ENCODE assay signal across 8 cellular contexts in the genomic region with DNA sequence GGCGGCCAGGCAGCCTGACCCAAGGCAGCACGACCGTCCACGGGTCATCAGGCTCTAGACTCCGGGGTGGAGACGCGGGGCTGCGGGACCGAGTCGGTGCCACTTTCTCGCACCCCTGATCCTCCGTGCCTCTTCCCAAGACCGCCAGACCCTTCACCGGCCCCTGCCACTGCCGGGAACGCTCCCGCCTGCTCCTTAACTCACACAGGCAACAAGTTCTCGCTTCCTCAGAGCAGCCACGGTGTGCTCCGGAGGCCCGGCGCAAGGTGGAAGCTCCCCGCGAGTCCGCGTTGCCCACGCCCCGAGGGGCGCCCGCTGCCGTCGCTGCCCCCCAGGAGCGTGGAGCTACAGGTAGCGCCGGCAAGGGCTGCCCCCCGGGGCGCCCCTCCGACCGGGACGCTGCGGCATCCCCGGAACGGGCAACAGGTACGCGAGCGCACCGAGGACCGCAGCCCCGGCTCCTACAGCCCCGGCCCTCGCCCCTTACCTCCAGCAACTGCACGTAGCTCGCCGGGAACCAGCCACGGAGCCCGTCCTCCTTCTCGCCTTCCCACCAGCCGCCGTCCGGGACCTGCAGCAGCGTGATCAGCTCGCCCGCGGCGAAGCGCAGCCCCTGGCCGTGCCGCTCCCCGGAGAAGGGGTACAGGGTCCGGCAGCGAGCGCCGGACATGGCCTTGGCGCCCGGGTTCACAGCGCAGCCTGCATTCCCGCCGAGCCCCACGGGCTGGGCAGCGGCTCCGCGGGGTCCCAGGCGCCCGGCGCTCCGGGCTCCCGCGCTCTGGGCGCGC. TPM values are rescaled to one million over a fixed set of nuclear protein-coding genes. Genes with fewer than 3 reads are reported as not detected.
DNase-seq lines count a peak whose midpoint lies in the region; ATAC-seq and TF ChIP-seq lines count a peak whose summit lies in the region.

No MANE protein-coding gene starts in this region.

- peaks cover 14% of the 10 kb centered on the region for H3K9me3 Mint-ChIP-seq in activated CD4-positive, alpha-beta T cell treated with anti-CD3 and anti-CD28 coated beads, Interleukin-2, amount 10 ng/mL, durations not matched to agents 24 days and 14 days
- peaks cover 17% of the 10 kb centered on the region for H3K9me3 Mint-ChIP-seq in activated CD4-positive, alpha-beta T cell treated with anti-CD3 and anti-CD28 coated beads, Interleukin-2, amount 10 ng/mL, durations not matched to agents 7 days and 5 days
- H3K9me3 Mint-ChIP-seq in activated naive CD8-positive, alpha-beta T cell treated with anti-CD3 and anti-CD28 coated beads for 36 hours, result peaks cover 18% of the 10 kb centered on the region

- peak overlapping the region; percentile 28 for H3K4me3 Mint-ChIP-seq in activated CD4-positive, alpha-beta T cell treated with anti-CD3 and anti-CD28 coated beads, Interleukin-2, amount 10 ng/mL, durations not matched to agents 24 days and 14 days
- H3K4me3 Mint-ChIP-seq in activated CD4-positive, alpha-beta T cell treated with anti-CD3 and anti-CD28 coated beads, Interleukin-2, amount 10 ng/mL, durations not matched to agents 7 days and 5 days, result no peak overlapping the region
- no peak overlapping the region for H3K4me3 Mint-ChIP-seq in activated naive CD8-positive, alpha-beta T cell treated with anti-CD3 and anti-CD28 coated beads for 36 hours

- peaks cover 3% of the 10 kb centered on the region for H3K9me3 ChIP-seq in thoracic aorta

- peaks cover 3% of the 10 kb centered on the region for H3K4me1 Mint-ChIP-seq in activated CD4-positive, alpha-beta T cell treated with anti-CD3 and anti-CD28 coated beads, Interleukin-2, amount 10 ng/mL, durations not matched to agents 24 days and 14 days
- peaks cover 7% of the 10 kb centered on the region for H3K4me1 Mint-ChIP-seq in activated CD4-positive, alpha-beta T cell treated with anti-CD3 and anti-CD28 coated beads, Interleukin-2, amount 10 ng/mL, durations not matched to agents 7 days and 5 days
- H3K4me1 Mint-ChIP-seq in activated naive CD8-positive, alpha-beta T cell treated with anti-CD3 and anti-CD28 coated beads for 36 hours, result peaks cover 4% of the 10 kb centered on the region

- H3K27me3 ChIP-seq in thoracic aorta (replicated peaks; ENCODE audit: insufficient read depth), result no peaks in the 10 kb centered on the region

- no peak overlapping the region for H3K27ac ChIP-seq in thoracic aorta

- H3K4me3 ChIP-seq in thoracic aorta, result peak overlapping the region; percentile 71

- H3K27me3 Mint-ChIP-seq in activated CD4-positive, alpha-beta T cell treated with anti-CD3 and anti-CD28 coated beads, Interleukin-2, amount 10 ng/mL, durations not matched to agents 24 days and 14 days, result peaks cover 26% of the 10 kb centered on the region
- H3K27me3 Mint-ChIP-seq in activated CD4-positive, alpha-beta T cell treated with anti-CD3 and anti-CD28 coated beads, Interleukin-2, amount 10 ng/mL, durations not matched to agents 7 days and 5 days, result peaks cover 33% of the 10 kb centered on the region
- H3K27me3 Mint-ChIP-seq in activated naive CD8-positive, alpha-beta T cell treated with anti-CD3 and anti-CD28 coated beads for 36 hours, result peaks cover 39% of the 10 kb centered on the region

- intact Hi-C loops in activated CD4-positive, alpha-beta T cell treated with anti-CD3 and anti-CD28 coated beads, Interleukin-2, amount 10 ng/mL, durations not matched to agents 24 days and 14 days (cut with micrococcal nuclease), result no loop called here

- CTCF ChIA-PET in activated CD4-positive, alpha-beta T cell treated with anti-CD3 and anti-CD28 coated beads, Interleukin-2, amount 10 ng/mL, durations not matched to agents 7 days and 5 days (lab: Charles Lee), result no interaction called here

- H3K4me1 ChIP-seq in thoracic aorta (ENCODE audit: control insufficient read depth in 1 of 2, low read depth in 2 of 2), result peaks cover 0 to 13% of the 10 kb centered on the region in 2 donors

- H3K36me3 ChIP-seq in thoracic aorta, result no peaks in the 10 kb centered on the region

- ATAC-seq in thoracic aorta (ENCODE audit: insufficient number of reproducible peaks, low FRiP score, low read depth), result no peak
- no peak for ATAC-seq in HG03469 (IDR thresholded peaks at IDR 0.05; ENCODE audit: unreplicated experiment)

- H3K36me3 Mint-ChIP-seq in activated CD4-positive, alpha-beta T cell treated with anti-CD3 and anti-CD28 coated beads, Interleukin-2, amount 10 ng/mL, durations not matched to agents 24 days and 14 days (ENCODE audit: low read depth), result peaks cover 3% of the 10 kb centered on the region
- H3K36me3 Mint-ChIP-seq in activated CD4-positive, alpha-beta T cell treated with anti-CD3 and anti-CD28 coated beads, Interleukin-2, amount 10 ng/mL, durations not matched to agents 7 days and 5 days (ENCODE audit: low read depth), result peaks cover 5% of the 10 kb centered on the region
- peaks cover 4% of the 10 kb centered on the region for H3K36me3 Mint-ChIP-seq in activated naive CD8-positive, alpha-beta T cell treated with anti-CD3 and anti-CD28 coated beads for 36 hours

- TF ChIP-seq CTCF in thoracic aorta (IDR thresholded peaks at IDR 0.05), result no peak

- POLR2A ChIA-PET in activated CD4-positive, alpha-beta T cell treated with anti-CD3 and anti-CD28 coated beads, Interleukin-2, amount 10 ng/mL, durations not matched to agents 7 days and 5 days (lab: Charles Lee), result no interaction called here

- no peak overlapping the region for H3K27ac Mint-ChIP-seq in activated CD4-positive, alpha-beta T cell treated with anti-CD3 and anti-CD28 coated beads, Interleukin-2, amount 10 ng/mL, durations not matched to agents 24 days and 14 days
- H3K27ac Mint-ChIP-seq in activated CD4-positive, alpha-beta T cell treated with anti-CD3 and anti-CD28 coated beads, Interleukin-2, amount 10 ng/mL, durations not matched to agents 7 days and 5 days, result no peak overlapping the region
- H3K27ac Mint-ChIP-seq in activated naive CD8-positive, alpha-beta T cell treated with anti-CD3 and anti-CD28 coated beads for 36 hours, result no peak overlapping the region

- DNase-seq in activated CD4-positive, alpha-beta T cell treated with anti-CD3 and anti-CD28 coated beads, Interleukin-2, amount 10 ng/mL, durations not matched to agents 24 days and 14 days, result no peak
- DNase-seq in activated CD4-positive, alpha-beta T cell treated with anti-CD3 and anti-CD28 coated beads, Interleukin-2, amount 10 ng/mL, durations not matched to agents 7 days and 5 days, result no peak
- peak; percentile 9 for DNase-seq in activated naive CD8-positive, alpha-beta T cell treated with anti-CD3 and anti-CD28 coated beads for 36 hours
- peak; percentile 75 for DNase-seq in left kidney (ENCODE audit: low read depth, low spot score)
- no peak for DNase-seq in thoracic aorta (ENCODE audit: low spot score)
- DNase-seq in NK-92 treated with Interleukin-12 subunit alpha and Interleukin-12 subunit beta, amount 100 ng/mL, for 24 hours (lab: John Stamatoyannopoulos, UW), result no peak
- no peak for DNase-seq in GOT3 (lab: John Stamatoyannopoulos, UW)

RNA-seq across cellular contexts. Expression of a gene that starts 0.5 kb away (rescaled TPM):
- total RNA-seq in activated CD4-positive, alpha-beta T cell treated with anti-CD3 and anti-CD28 coated beads, Interleukin-2, amount 10 ng/mL, durations not matched to agents 24 days and 14 days, result 0.21 and 0.26 TPM in 2 replicates
- under 1 TPM; 0.27 to 0.44 TPM for total RNA-seq in activated CD4-positive, alpha-beta T cell treated with anti-CD3 and anti-CD28 coated beads, Interleukin-2, amount 10 ng/mL, durations not matched to agents 7 days and 5 days
- 1 to 10 TPM in 1 of 2 experiments, under 1 TPM in 1; 0.76 to 1.2 TPM for total RNA-seq in activated naive CD8-positive, alpha-beta T cell treated with anti-CD3 and anti-CD28 coated beads for 36 hours
- total RNA-seq in thoracic aorta, result 10 to 100 TPM; 69.0 to 70.8 TPM

Comparison
In these comparisons a context has a peak if more than half of its experiments do, and no peak if none do; other contexts are left out.
1. DNase-seq: peak in activated naive CD8-positive, alpha-beta T cell treated with anti-CD3 and anti-CD28 coated beads for 36 hours (single experiment) and left kidney (single experiment); none in activated CD4-positive, alpha-beta T cell treated with anti-CD3 and anti-CD28 coated beads, Interleukin-2, amount 10 ng/mL, durations not matched to agents 24 days and 14 days (single experiment), activated CD4-positive, alpha-beta T cell treated with anti-CD3 and anti-CD28 coated beads, Interleukin-2, amount 10 ng/mL, durations not matched to agents 7 days and 5 days (single experiment), thoracic aorta (single experiment), NK-92 treated with Interleukin-12 subunit alpha and Interleukin-12 subunit beta, amount 100 ng/mL, for 24 hours (single experiment) and GOT3 (single experiment).
2. RNA of a gene that starts 0.5 kb away (total RNA-seq): 69.0 to 70.8 TPM in thoracic aorta; 0.76 to 1.2 TPM in activated naive CD8-positive, alpha-beta T cell treated with anti-CD3 and anti-CD28 coated beads for 36 hours, 0.27 to 0.44 TPM in activated CD4-positive, alpha-beta T cell treated with anti-CD3 and anti-CD28 coated beads, Interleukin-2, amount 10 ng/mL, durations not matched to agents 7 days and 5 days and 0.21 to 0.26 TPM in activated CD4-positive, alpha-beta T cell treated with anti-CD3 and anti-CD28 coated beads, Interleukin-2, amount 10 ng/mL, durations not matched to agents 24 days and 14 days; every median in the first group is over 10 times any median in the second.